Comparison of ENCODE assay signal across 18 cellular contexts in genomic region chr6:163820745-163821456, GRCh38.
DNase-seq lines count a peak whose midpoint lies in the region; ATAC-seq, FAIRE-seq and TF ChIP-seq lines count a peak whose summit lies in the region.
"Had no signal": no experiment of that assay in that cellular context is flagged by ENCODE, and none has a peak within 500 bp of the region (broad histone marks: within the 10 kb centered on the region; RNA-seq: fewer than 3 reads in every experiment).

No MANE protein-coding gene starts in this region.

- no peaks in the 10 kb centered on the region for H3K79me2 ChIP-seq in H1 (ENCODE audit: control insufficient read depth in 1 of 2, insufficient read depth in 2 of 2, low read length in 2 of 2)

- TF ChIP-seq CTCF in IMR-90 (conservative IDR thresholded peaks at IDR 0.05; ENCODE audit: low read depth, low read length), result no peak
- peak in 1 of 3 experiments; percentile 19; a peak in 1 of 4 replicates for TF ChIP-seq CTCF in H1 (IDR thresholded peaks at IDR 0.05; ENCODE audit: control extremely low read depth in 1 of 3, insufficient read depth in 1 of 3, low read depth in 1 of 3, low read length in 3 of 3)
- no peak for TF ChIP-seq CTCF in gastrocnemius medialis (IDR thresholded peaks at IDR 0.05 in 4 of 5, conservative IDR thresholded peaks at IDR 0.05 in 1 of 5)
- no peak for TF ChIP-seq CTCF in ascending aorta (IDR thresholded peaks at IDR 0.05)

- no peak overlapping the region for H3K14ac ChIP-seq in IMR-90 (replicated peaks; ENCODE audit: low read depth, low read length)
- H3K14ac ChIP-seq in H1 (ENCODE audit: insufficient read length), result no peak overlapping the region

- no peak for ATAC-seq in IMR-90 (ENCODE audit: low read depth)
- peak; percentile 59 to 74 for ATAC-seq in gastrocnemius medialis
- ATAC-seq in GM18517 (IDR thresholded peaks at IDR 0.05; ENCODE audit: unreplicated experiment), result no peak

- in situ Hi-C loops in IMR-90 (cut with MboI; ENCODE audit: low sequenced_read_pairs), result no loop called here
- in situ Hi-C loops in gastrocnemius medialis (cut with MboI; ENCODE audit: low sequenced_read_pairs in 4 of 4), result no loop called here

- H3K4ac ChIP-seq in IMR-90 (ENCODE audit: low read depth, low read length) (no peak overlapping the region), H1 (replicated peaks; ENCODE audit: insufficient read length, low read depth, low read length) (no peak overlapping the region)

- H3K18ac ChIP-seq in IMR-90 (ENCODE audit: low read depth, low read length), result no peak overlapping the region
- H3K18ac ChIP-seq in H1 (ENCODE audit: extremely low read depth, low read length), result no peak overlapping the region

- H2BK5ac ChIP-seq in IMR-90 (ENCODE audit: low read depth, low read length, poor library complexity, severe bottlenecking) (no peak overlapping the region), H1 (ENCODE audit: low read depth, low read length) (no peak overlapping the region)

- no peak overlapping the region for H4K5ac ChIP-seq in IMR-90 (ENCODE audit: low read depth, low read length)
- H4K5ac ChIP-seq in H1 (ENCODE audit: insufficient read length, low read depth, low read length), result no peak overlapping the region

- H3K9ac ChIP-seq in IMR-90 (ENCODE audit: low read depth, low read length), result no peak overlapping the region
- no peak overlapping the region for H3K9ac ChIP-seq in H1 (replicated peaks in 1 of 4; ENCODE audit: extremely low read depth in 1 of 4, low read depth in 3 of 4, low read length in 3 of 4)
- H3K9ac ChIP-seq: KMS-11 had no signal

- no peak overlapping the region for H2BK15ac ChIP-seq in IMR-90 (ENCODE audit: low read depth, low read length)
- no peak overlapping the region for H2BK15ac ChIP-seq in H1 (ENCODE audit: low read length)

- H4K91ac ChIP-seq in IMR-90 (ENCODE audit: insufficient read depth, low read depth, low read length) (no peak overlapping the region), H1 (replicated peaks; ENCODE audit: insufficient read length, low read length) (no peak overlapping the region)

- H3K27ac ChIP-seq in IMR-90 (ENCODE audit: insufficient read depth, low read length) (no peak overlapping the region), H1 (ENCODE audit: low read depth, low read length) (no peak overlapping the region), gastrocnemius medialis (peak overlapping the region; percentile 35 to 70 (median 60)), ascending aorta (no peak overlapping the region)
- H3K27ac ChIP-seq: KMS-11 had no signal

- dilution Hi-C loops in IMR-90 (cut with HindIII; ENCODE audit: low sequenced_read_pairs, unreplicated experiment), result no loop called here

- TF ChIP-seq POLR2A in IMR-90 (IDR thresholded peaks at IDR 0.05; ENCODE audit: low read depth, low read length) (no peak), H1 (IDR thresholded peaks at IDR 0.05; ENCODE audit: control extremely low read depth in 1 of 2, low read depth in 2 of 2, low read length in 2 of 2) (no peak), gastrocnemius medialis (IDR thresholded peaks at IDR 0.05) (no peak)

- H3K9me3 ChIP-seq in IMR-90 (ENCODE audit: control insufficient read depth, insufficient read depth, low read length), result no peaks in the 10 kb centered on the region; the same call in 1 of the 2 replicates
- H3K9me3 ChIP-seq in H1 (ENCODE audit: insufficient read depth in 2 of 2, low read depth in 1 of 2, low read length in 1 of 2), result no peaks in the 10 kb centered on the region
- no peaks in the 10 kb centered on the region for H3K9me3 ChIP-seq in gastrocnemius medialis
- no peaks in the 10 kb centered on the region for H3K9me3 ChIP-seq in ascending aorta

- DNase-seq in IMR-90 (no peak), H1 (ENCODE audit: low read depth in 1 of 2, low spot score in 2 of 2) (no peak), myocyte (ENCODE audit: low read depth) (peak; percentile 81), gastrocnemius medialis (peak in 1 of 2 donors; percentile 49), ascending aorta (ENCODE audit: low spot score in 2 of 2) (no peak), COLO829 (ENCODE audit: low spot score) (no peak)
- DNase-seq: CD4-positive, alpha-beta memory T cell; DND-41; GF-D8; GOT3; HFFc6; MM.1S; NCI-H187 treated with DMSO at 0.1 percent for 48 hours; NCI-H2171 treated with DMSO at 0.1 percent for 48 hours; NCI-H82; SHP77 had no signal

- no peak overlapping the region for H2AK9ac ChIP-seq in IMR-90 (replicated peaks; ENCODE audit: low read depth, low read length, poor library complexity)

- H3K4me2 ChIP-seq in IMR-90 (ENCODE audit: low read depth, low read length), result no peak overlapping the region
- no peak overlapping the region for H3K4me2 ChIP-seq in H1 (ENCODE audit: insufficient read depth in 1 of 2, low read depth in 2 of 2, low read length in 2 of 2)
- H3K4me2 ChIP-seq: KMS-11 had no signal

- no peaks in the 10 kb centered on the region for H3K23me2 ChIP-seq in H1 (ENCODE audit: low read depth, low read length)

- no TSS peak for BruUV-seq in IMR-90 (replicated peaks; lab: Mats Ljungman, UMichigan)

- intact Hi-C loops in IMR-90 (cut with micrococcal nuclease), result no loop called here
- intact Hi-C loops in gastrocnemius medialis (cut with DNase I; ENCODE audit: low total_unique reads), result no loop called here
- intact Hi-C loops in ascending aorta (cut with DNase I), result no loop called here

- no peak overlapping the region for H2BK12ac ChIP-seq in H1 (ENCODE audit: low read depth, low read length)

- CTCF ChIA-PET in IMR-90 (lab: Yijun Ruan, JAX), result no interaction called here
- CTCF ChIA-PET in H1 (lab: Charles Lee; ENCODE audit: partially characterized antibody), result no interaction called here

- H4K8ac ChIP-seq in IMR-90 (ENCODE audit: low read depth in 2 of 2, low read length in 2 of 2) (no peak overlapping the region), H1 (ENCODE audit: extremely low read depth, insufficient read depth, low read length) (no peak overlapping the region)

- no peaks in the 10 kb centered on the region for H4K20me1 ChIP-seq in IMR-90 (ENCODE audit: insufficient read depth, low read length)
- no peaks in the 10 kb centered on the region for H4K20me1 ChIP-seq in H1 (replicated peaks in 1 of 2; ENCODE audit: control insufficient read depth in 1 of 2, insufficient read depth in 2 of 2, low read length in 2 of 2)

- no peak for FAIRE-seq in H1 (lab: Jason Lieb, UNC)

- no peak overlapping the region for H3K23ac ChIP-seq in IMR-90 (ENCODE audit: low read depth, low read length)
- no peak overlapping the region for H3K23ac ChIP-seq in H1 (ENCODE audit: insufficient read length)

- H3K36me3 ChIP-seq in IMR-90 (ENCODE audit: control insufficient read depth, insufficient read depth, low read length), result no peaks in the 10 kb centered on the region
- no peaks in the 10 kb centered on the region; a peak in 1 of 8 replicates for H3K36me3 ChIP-seq in H1 (ENCODE audit: control insufficient read depth in 2 of 4, insufficient read depth in 4 of 4, low read length in 3 of 4)
- no peaks in the 10 kb centered on the region for H3K36me3 ChIP-seq in gastrocnemius medialis
- H3K36me3 ChIP-seq in ascending aorta, result no peaks in the 10 kb centered on the region

- H3K27me3 ChIP-seq in IMR-90 (ENCODE audit: control insufficient read depth, insufficient read depth, low read length) (peaks cover 2% of the 10 kb centered on the region; the same call in 1 of the 2 replicates), H1 (replicated peaks in 1 of 4; ENCODE audit: control insufficient read depth in 3 of 4, extremely low read depth in 1 of 4, insufficient read depth in 3 of 4, low read length in 3 of 4) (no peaks in the 10 kb centered on the region), gastrocnemius medialis (no peaks in the 10 kb centered on the region), ascending aorta (no peaks in the 10 kb centered on the region)

- H3K4me1 ChIP-seq in IMR-90 (ENCODE audit: control insufficient read depth, insufficient read depth, low read length), result no peaks in the 10 kb centered on the region
- no peaks in the 10 kb centered on the region; a peak in 1 of 7 replicates for H3K4me1 ChIP-seq in H1 (replicated peaks in 1 of 4; ENCODE audit: control insufficient read depth in 3 of 4, insufficient read depth in 4 of 4, low read length in 3 of 4)
- H3K4me1 ChIP-seq in gastrocnemius medialis, result peaks cover 6 to 14% of the 10 kb centered on the region in 2 donors
- no peaks in the 10 kb centered on the region for H3K4me1 ChIP-seq in ascending aorta

- H3K56ac ChIP-seq in IMR-90 (ENCODE audit: extremely low read depth, insufficient read depth, low read length) (0 out of 2 replicates have a peak overlapping the region, but pooled peaks have one; percentile 12), H1 (replicated peaks; ENCODE audit: insufficient read length, low read depth, low read length) (no peak overlapping the region)

- no peak for TF ChIP-seq EP300 in H1 (IDR thresholded peaks at IDR 0.05; ENCODE audit: borderline replicate concordance in 1 of 2, low read depth in 2 of 2, low read length in 2 of 2)

- H2BK120ac ChIP-seq in IMR-90 (ENCODE audit: low read depth, low read length) (no peak overlapping the region), H1 (replicated peaks; ENCODE audit: low read depth, low read length) (no peak overlapping the region)

- POLR2A ChIA-PET in IMR-90 (lab: Charles Lee; ENCODE audit: unreplicated experiment), result no interaction called here
- POLR2A ChIA-PET in H1 (lab: Charles Lee; ENCODE audit: partially characterized antibody), result no interaction called here

- H3K4me3 ChIP-seq in IMR-90 (ENCODE audit: insufficient read depth, low read depth, low read length) (no peak overlapping the region), H1 (ENCODE audit: extremely low read depth in 1 of 4, insufficient read depth in 2 of 4, low read depth in 3 of 4, low read length in 4 of 4) (no peak overlapping the region), gastrocnemius medialis (no peak overlapping the region), ascending aorta (no peak overlapping the region)

- H2BK20ac ChIP-seq in IMR-90 (ENCODE audit: low read depth, low read length) (no peak overlapping the region), H1 (ENCODE audit: low read length) (no peak overlapping the region)

- H2AFZ ChIP-seq in IMR-90 (replicated peaks; ENCODE audit: low read length, poor library complexity) (no peak overlapping the region), H1 (ENCODE audit: low read length) (no peak overlapping the region)

- no peaks in the 10 kb centered on the region for H3K9me1 ChIP-seq in IMR-90 (ENCODE audit: insufficient read depth, low read length)

- 57% methylated on average over 2 of the region's 10 CpGs; no CpG with 5 or more reads in 1 of the 2 experiments for WGBS in IMR-90 (ENCODE audit: extremely low coverage in 2 of 2, insufficient read length in 1 of 2), 2 experiments
- WGBS in H1 (ENCODE audit: extremely low coverage in 1 of 2, insufficient coverage in 1 of 2, insufficient read length in 1 of 2, insufficient replicate concordance in 2 of 2, low coverage in 1 of 2, low lambda C conversion rate in 2 of 2, missing lambda C conversion rate in 1 of 2), 2 experiments, result 90% methylated on average over 10 of the region's 10 CpGs; no CpG with 5 or more reads in 1 of the 2 experiments

- TF ChIP-seq RAD21 in IMR-90 (IDR thresholded peaks at IDR 0.05; ENCODE audit: low read length) (no peak), H1 (IDR thresholded peaks at IDR 0.05 in 1 of 2, conservative IDR thresholded peaks at IDR 0.05 in 1 of 2; ENCODE audit: low read depth in 2 of 2, low read length in 2 of 2) (peak; percentile 7 to 22; a peak in 1 of 4 replicates)

- H2AK5ac ChIP-seq in IMR-90 (ENCODE audit: low read depth, low read length) (no peak overlapping the region), H1 (ENCODE audit: low read depth, low read length) (no peak overlapping the region)

- no peaks in the 10 kb centered on the region for H3K79me1 ChIP-seq in IMR-90 (ENCODE audit: low read depth in 1 of 2, low read length in 2 of 2)
- no peaks in the 10 kb centered on the region for H3K79me1 ChIP-seq in H1 (ENCODE audit: low read depth, low read length)

Comparison
In these comparisons a context has a peak if more than half of its experiments do, and no peak if none do; other contexts are left out.
1. ATAC-seq: peak in gastrocnemius medialis (2 of 2); none in IMR-90 (single experiment) and GM18517 (single experiment).
2. H3K27ac ChIP-seq: peak in gastrocnemius medialis (4 of 4); none in IMR-90 (single experiment), H1 (single experiment) and ascending aorta (0 of 2).